In genomic region chr5:80713640-80714039, GRCh38 we compare ENCODE assay signal across 19 cellular contexts.
"Had no signal": no experiment of that assay in that cellular context is flagged by ENCODE, and none has a peak within 500 bp of the region (broad histone marks: within the 10 kb centered on the region; RNA-seq: fewer than 3 reads in every experiment).

No MANE protein-coding gene starts in this region.

- H3K4me3 Mint-ChIP-seq: activated naive CD8-positive, alpha-beta T cell; activated T-cell treated with anti-CD3 and anti-CD28 coated beads, Interleukin-2, amount 50 U/mL, for 72 hours had no signal

- H3K4me1 ChIP-seq: gastroesophageal sphincter, sigmoid colon had no signal

- H3K27ac Mint-ChIP-seq: activated naive CD8-positive, alpha-beta T cell; activated T-cell treated with anti-CD3 and anti-CD28 coated beads, Interleukin-2, amount 50 U/mL, for 72 hours had no signal

- DNase-seq: activated CD4-positive, alpha-beta T cell treated with anti-CD3 and anti-CD28 coated beads for 1 hour; activated CD4-positive, alpha-beta T cell treated with anti-CD3 and anti-CD28 coated beads, Interleukin-2, amount 50 U/mL, for 4 hours; activated gamma-delta T cell; activated T-cell treated with anti-CD3 and anti-CD28 coated beads, Interleukin-2, amount 50 U/mL, for 72 hours; amniotic stem cell; islet precursor cell; ovary; sigmoid colon; stimulated activated CD8-positive, alpha-beta memory T cell treated with anti-CD3 and anti-CD28 coated beads, Interleukin-4, amount 100 ng/mL, for 48 hours; stimulated activated naive CD4-positive, alpha-beta T cell treated with Interleukin-2 at 50 U/mL for 16 hours; SW 1271; thyroid gland; WERI-Rb-1 had no signal

- H3K27me3 Mint-ChIP-seq: activated naive CD8-positive, alpha-beta T cell had no signal

- H3K27ac ChIP-seq: gastroesophageal sphincter, hepatocyte, ovary, sigmoid colon, thyroid gland had no signal

- H3K9me3 ChIP-seq: gastroesophageal sphincter, ovary, sigmoid colon, thyroid gland had no signal

- H3K27me3 ChIP-seq: gastroesophageal sphincter, hepatocyte, ovary, sigmoid colon, thyroid gland had no signal

- ATAC-seq: activated T-cell treated with anti-CD3 and anti-CD28 coated beads, Interleukin-2, amount 50 U/mL, for 72 hours; esophagus mucosa; gastroesophageal sphincter; left lobe of liver had no signal

- H3K4me3 ChIP-seq: gastroesophageal sphincter, hepatocyte, lung, ovary, sigmoid colon, thyroid gland had no signal

- H3K36me3 ChIP-seq: ovary, thyroid gland had no signal
